ENCODE assay signal across 13 cellular contexts in genomic region chr2:236548179-236548918, GRCh38. TPM values are rescaled to one million over a fixed set of nuclear protein-coding genes. Genes with fewer than 3 reads are reported as not detected.
DNase-seq lines count a peak whose midpoint lies in the region; ATAC-seq, FAIRE-seq and TF ChIP-seq lines count a peak whose summit lies in the region.
"Had no signal": no experiment of that assay in that cellular context is flagged by ENCODE, and none has a peak within 500 bp of the region (broad histone marks: within the 10 kb centered on the region; RNA-seq: fewer than 3 reads in every experiment).

No MANE protein-coding gene starts in this region.

- no peaks in the 10 kb centered on the region for H3K9me3 ChIP-seq in CD4-positive, alpha-beta memory T cell (ENCODE audit: control insufficient read depth in 1 of 2, low read length in 2 of 2)
- H3K9me3 ChIP-seq in astrocyte (ENCODE audit: insufficient read depth, low read depth, low read length), result no peaks in the 10 kb centered on the region
- H3K9me3 ChIP-seq in naive thymus-derived CD4-positive, alpha-beta T cell (ENCODE audit: control insufficient read depth in 2 of 3, low read length in 3 of 3), result no peaks in the 10 kb centered on the region
- H3K9me3 ChIP-seq in Karpas-422 (ENCODE audit: low read length), result no peaks in the 10 kb centered on the region
- no peaks in the 10 kb centered on the region for H3K9me3 ChIP-seq in HAP-1

- peaks cover 74 to 96% (median 85%) of the 10 kb centered on the region in 4 donors for H3K4me1 Mint-ChIP-seq in CD4-positive, alpha-beta memory T cell
- H3K4me1 Mint-ChIP-seq in IgD-negative memory B cell (peaks cover 45 to 84% (median 57%) of the 10 kb centered on the region in 3 donors), astrocyte (ENCODE audit: low read depth, unreplicated experiment) (peaks cover 17% of the 10 kb centered on the region)
- H3K4me1 Mint-ChIP-seq in naive thymus-derived CD4-positive, alpha-beta T cell, result peaks cover 73 to 91% (median 86%) of the 10 kb centered on the region in 7 donors

- no peaks in the 10 kb centered on the region for H3K36me3 ChIP-seq in CD4-positive, alpha-beta memory T cell (ENCODE audit: insufficient read depth, low read length)
- H3K36me3 ChIP-seq in astrocyte (ENCODE audit: insufficient read depth, low read length) (no peaks in the 10 kb centered on the region), Karpas-422 (ENCODE audit: insufficient read depth, low read length) (no peaks in the 10 kb centered on the region), HAP-1 (replicated peaks) (no peaks in the 10 kb centered on the region)
- no peaks in the 10 kb centered on the region for H3K36me3 ChIP-seq in naive thymus-derived CD4-positive, alpha-beta T cell (ENCODE audit: control insufficient read depth in 2 of 3, insufficient read depth in 3 of 3, low read length in 3 of 3)

- H3K27me3 Mint-ChIP-seq in CD4-positive, alpha-beta memory T cell, result no peaks in the 10 kb centered on the region
- H3K27me3 Mint-ChIP-seq in IgD-negative memory B cell (no peaks in the 10 kb centered on the region), astrocyte (ENCODE audit: low read depth, unreplicated experiment) (peaks cover 30% of the 10 kb centered on the region)
- no peaks in the 10 kb centered on the region for H3K27me3 Mint-ChIP-seq in naive thymus-derived CD4-positive, alpha-beta T cell

- no peaks in the 10 kb centered on the region for H3K79me2 ChIP-seq in astrocyte (ENCODE audit: insufficient read depth, low read length)
- H3K79me2 ChIP-seq in Karpas-422 (ENCODE audit: low read length), result no peaks in the 10 kb centered on the region

- no peak for TF ChIP-seq CTCF in astrocyte (IDR thresholded peaks at IDR 0.05; ENCODE audit: insufficient read depth, low read depth, low read length)

- CTCF ChIA-PET in CD4-positive, alpha-beta memory T cell (lab: Charles Lee; ENCODE audit: partially characterized antibody), result interaction anchor here (0.6 to 4.0 kb wide), 8 partner anchors 9 to 38 kb away, joined by 3 to 35 read pairs (median 4); partner anchors contain the start of gene ACKR3
- CTCF ChIA-PET in naive thymus-derived CD4-positive, alpha-beta T cell (lab: Charles Lee), result interaction anchor here (0.7 to 1.9 kb wide), 3 partner anchors 21 to 35 kb away, joined by 4 to 13 read pairs (median 7); partner anchors contain the start of gene ACKR3

- no peak for DNase-seq in CD4-positive, alpha-beta memory T cell
- peak; percentile 87 for DNase-seq in astrocyte (ENCODE audit: low read depth)
- no peak for DNase-seq in naive thymus-derived CD4-positive, alpha-beta T cell
- DNase-seq in Karpas-422, result no peak
- no peak for DNase-seq in HAP-1 (ENCODE audit: low spot score in 2 of 2)
- DNase-seq: activated CD4-positive, CD25-positive, alpha-beta regulatory T cell treated with anti-CD3 and anti-CD28 coated beads, Interleukin-2, amount 50 U/mL, for 72 hours; EL; NCI-H524; SIG-M5; stimulated activated CD4-positive, alpha-beta T cell treated with anti-CD3 and anti-CD28 coated beads, Interleukin-4, amount 100 ng/mL, for 24 hours had no signal

- no peak overlapping the region for H3K4me2 ChIP-seq in astrocyte (ENCODE audit: low read length)
- H3K4me2 ChIP-seq in Karpas-422 (ENCODE audit: low read depth, low read length, poor library complexity, severe bottlenecking), result no peak overlapping the region

- in situ Hi-C loops in HAP-1 (cut with MboI; ENCODE audit: low sequenced_read_pairs), result no loop called here

- POLR2A ChIA-PET in CD4-positive, alpha-beta memory T cell (lab: Charles Lee; ENCODE audit: partially characterized antibody), result interaction anchor here (1.0 to 7.3 kb wide), 4 partner anchors 12 to 38 kb away, joined by 3 to 93 read pairs (median 20); partner anchors contain the start of gene ACKR3
- POLR2A ChIA-PET in naive thymus-derived CD4-positive, alpha-beta T cell (lab: Charles Lee), result interaction anchor here (0.9 to 3.7 kb wide), 4 partner anchors 11 to 21 kb away, joined by 4 to 17 read pairs (median 8); partner anchors contain the start of gene ACKR3

- H3K9ac ChIP-seq in astrocyte (ENCODE audit: low read length) (no peak overlapping the region), Karpas-422 (ENCODE audit: low read length) (no peak overlapping the region)

- peaks cover 88% of the 10 kb centered on the region for H3K4me1 ChIP-seq in CD4-positive, alpha-beta memory T cell (ENCODE audit: insufficient read depth, low read length)
- no peaks in the 10 kb centered on the region for H3K4me1 ChIP-seq in astrocyte (ENCODE audit: insufficient read depth, low read length)
- peaks cover 63 to 77% of the 10 kb centered on the region in 2 donors for H3K4me1 ChIP-seq in naive thymus-derived CD4-positive, alpha-beta T cell (ENCODE audit: control insufficient read depth in 2 of 2, insufficient read depth in 2 of 2, low read length in 2 of 2)
- peaks cover 15% of the 10 kb centered on the region for H3K4me1 ChIP-seq in Karpas-422 (ENCODE audit: low read length)
- no peaks in the 10 kb centered on the region for H3K4me1 ChIP-seq in HAP-1

- peaks cover 3 to 12% of the 10 kb centered on the region in 2 donors for H3K36me3 Mint-ChIP-seq in CD4-positive, alpha-beta memory T cell
- no peaks in the 10 kb centered on the region for H3K36me3 Mint-ChIP-seq in IgD-negative memory B cell
- H3K36me3 Mint-ChIP-seq in astrocyte (ENCODE audit: low read depth, unreplicated experiment), result no peaks in the 10 kb centered on the region
- peaks cover 1 to 56% (median 6%) of the 10 kb centered on the region in 5 donors for H3K36me3 Mint-ChIP-seq in naive thymus-derived CD4-positive, alpha-beta T cell

- H2AFZ ChIP-seq in astrocyte (ENCODE audit: low read depth, low read length), result no peak overlapping the region
- H2AFZ ChIP-seq in Karpas-422 (ENCODE audit: low read length), result no peak overlapping the region

- no peaks in the 10 kb centered on the region for H4K20me1 ChIP-seq in astrocyte (ENCODE audit: insufficient read depth, low read length)
- no peaks in the 10 kb centered on the region for H4K20me1 ChIP-seq in Karpas-422 (ENCODE audit: insufficient read depth, low read depth, low read length)

- peaks cover 0 to 2% (median 0%) of the 10 kb centered on the region in 8 donors for H3K9me3 Mint-ChIP-seq in CD4-positive, alpha-beta memory T cell
- H3K9me3 Mint-ChIP-seq in IgD-negative memory B cell (no peaks in the 10 kb centered on the region), astrocyte (ENCODE audit: unreplicated experiment) (peaks cover 2% of the 10 kb centered on the region)
- peaks cover 0 to 5% (median 0%) of the 10 kb centered on the region in 11 donors for H3K9me3 Mint-ChIP-seq in naive thymus-derived CD4-positive, alpha-beta T cell

- no peak for FAIRE-seq in astrocyte (lab: Jason Lieb, UNC)

- no peaks in the 10 kb centered on the region for H3K9me2 ChIP-seq in Karpas-422 (replicated peaks; ENCODE audit: insufficient read depth, low read length)

- intact Hi-C loops in CD4-positive, alpha-beta memory T cell (cut with micrococcal nuclease), result no loop called here
- intact Hi-C loops in naive thymus-derived CD4-positive, alpha-beta T cell (cut with micrococcal nuclease), result loop anchor here (10.0 kb wide), 2 partner anchors 536 to 1146 kb away; partner anchors contain the start of gene COPS8 (in 1 of the 2)

- no peak for ATAC-seq in naive thymus-derived CD4-positive, alpha-beta T cell
- ATAC-seq in HG03025 (IDR thresholded peaks at IDR 0.05; ENCODE audit: low FRiP score, unreplicated experiment), result no peak

- no peak overlapping the region for H3K4me3 ChIP-seq in CD4-positive, alpha-beta memory T cell (ENCODE audit: low read length in 2 of 2)
- H3K4me3 ChIP-seq in astrocyte (ENCODE audit: insufficient read depth, low read depth, low read length), result no peak overlapping the region
- H3K4me3 ChIP-seq in naive thymus-derived CD4-positive, alpha-beta T cell (ENCODE audit: low read length), result no peak overlapping the region
- no peak overlapping the region for H3K4me3 ChIP-seq in Karpas-422 (ENCODE audit: low read length)
- no peak overlapping the region for H3K4me3 ChIP-seq in HAP-1

- H3K27ac Mint-ChIP-seq in CD4-positive, alpha-beta memory T cell, result peak overlapping the region; percentile 81 to 95 (median 91)
- H3K27ac Mint-ChIP-seq in IgD-negative memory B cell (peak overlapping the region; percentile 87 to 97 (median 89)), astrocyte (ENCODE audit: unreplicated experiment) (peak overlapping the region; percentile 70)
- peak overlapping the region; percentile 77 to 96 (median 92) for H3K27ac Mint-ChIP-seq in naive thymus-derived CD4-positive, alpha-beta T cell
- H3K27ac Mint-ChIP-seq: progenitor cell of endocrine pancreas had no signal

- no peaks in the 10 kb centered on the region for H3K27me3 ChIP-seq in CD4-positive, alpha-beta memory T cell (ENCODE audit: insufficient read depth, low read length)
- H3K27me3 ChIP-seq in astrocyte (ENCODE audit: insufficient read depth, low read length) (peaks cover 2% of the 10 kb centered on the region), Karpas-422 (ENCODE audit: low read length) (0 out of 2 replicates have a peak, but pooled peaks cover 3% of the 10 kb centered on the region), HAP-1 (ENCODE audit: low read depth) (no peaks in the 10 kb centered on the region)
- no peaks in the 10 kb centered on the region for H3K27me3 ChIP-seq in naive thymus-derived CD4-positive, alpha-beta T cell (ENCODE audit: control insufficient read depth in 2 of 2, insufficient read depth in 2 of 2, low read length in 2 of 2)

- H3K27ac ChIP-seq in CD4-positive, alpha-beta memory T cell (ENCODE audit: low read depth, low read length), result peak overlapping the region; percentile 57
- H3K27ac ChIP-seq in astrocyte (ENCODE audit: low read depth, low read length) (no peak overlapping the region), Karpas-422 (ENCODE audit: low read length) (no peak overlapping the region)
- H3K27ac ChIP-seq in naive thymus-derived CD4-positive, alpha-beta T cell (ENCODE audit: low read depth, low read length), result peak overlapping the region; percentile 72

- peak overlapping the region in 7 of 8 donors; percentile 10 to 77 (median 73) for H3K4me3 Mint-ChIP-seq in CD4-positive, alpha-beta memory T cell
- H3K4me3 Mint-ChIP-seq in IgD-negative memory B cell (peak overlapping the region in 1 of 4 donors; percentile 71), astrocyte (ENCODE audit: unreplicated experiment) (no peak overlapping the region)
- peak overlapping the region; percentile 30 to 78 (median 65) for H3K4me3 Mint-ChIP-seq in naive thymus-derived CD4-positive, alpha-beta T cell

RNA-seq across cellular contexts. Expression of gene ACKR3, which starts 21.3 kb away (rescaled TPM):
- 1 to 10 TPM; 4.2 TPM for total RNA-seq in CD4-positive, alpha-beta memory T cell
- 1 to 10 TPM; 3.7 to 4.5 TPM for polyA plus RNA-seq in CD4-positive, alpha-beta memory T cell
- 1.4 TPM for polyA plus RNA-seq in IgD-negative memory B cell
- total RNA-seq in astrocyte, result 72.7 and 88.3 TPM in 2 replicates
- 1 to 10 TPM; 2.8 to 6.2 (median 4.9) TPM for total RNA-seq in naive thymus-derived CD4-positive, alpha-beta T cell
- polyA plus RNA-seq in naive thymus-derived CD4-positive, alpha-beta T cell, result 1 to 10 TPM; 4.0 to 4.1 TPM
- 0.40 TPM in 1 of 2 replicates, not detected in the other for total RNA-seq in Karpas-422 (2014; rRNA removed; shearing (Covaris generic); ENCODE audit: low replicate concordance)

Comparison
In these comparisons a context has a peak if more than half of its experiments do, and no peak if none do; other contexts are left out.
1. H3K27ac ChIP-seq: peak in CD4-positive, alpha-beta memory T cell (single experiment) and naive thymus-derived CD4-positive, alpha-beta T cell (single experiment); none in astrocyte (single experiment) and Karpas-422 (single experiment).
2. RNA of gene ACKR3, which starts 21.3 kb away (total RNA-seq): 72.7 to 88.3 TPM in astrocyte; 2.8 to 6.2 TPM in naive thymus-derived CD4-positive, alpha-beta T cell, 4.2 TPM in CD4-positive, alpha-beta memory T cell and 0.40 TPM in Karpas-422; every median in the first group is over 10 times any median in the second.
3. Peak in every context shown above with its lines, with median percentiles within 50 percentile points of each other: H3K27ac Mint-ChIP-seq.